21 cellular contexts compared by ENCODE assay signal in genomic region chr22:40641269-40641668, GRCh38. TPM values are rescaled to one million over a fixed set of nuclear protein-coding genes. Genes with fewer than 3 reads are reported as not detected.
"Had no signal": no experiment of that assay in that cellular context is flagged by ENCODE, and none has a peak within 500 bp of the region (broad histone marks: within the 10 kb centered on the region; RNA-seq: fewer than 3 reads in every experiment).

No MANE protein-coding gene starts in this region.

- H3K27ac Mint-ChIP-seq: activated naive CD8-positive, alpha-beta T cell treated with anti-CD3 and anti-CD28 coated beads, Interleukin-2, amount 10 ng/mL, durations not matched to agents 7 days and 5 days; activated T-helper 1 cell treated with anti-CD3 and anti-CD28 coated beads, Interleukin-12 subunit alpha, Interleukin-12 subunit beta, Interleukin-2, Interleukin-4 antibody, amounts not matched to agents 30 ng/mL and 10 ng/mL and 1 ng/mL, durations not matched to agents 14 hours and 24 hours and 36 hours; natural killer cell had no signal

- H3K27me3 ChIP-seq: brain microvascular endothelial cell, transverse colon had no signal

- DNase-seq: activated CD4-positive, alpha-beta T cell treated with anti-CD3 and anti-CD28 coated beads, Interleukin-2, amount 50 U/mL, for 1 hour; activated naive CD4-positive, alpha-beta T cell; activated naive CD8-positive, alpha-beta T cell treated with anti-CD3 and anti-CD28 coated beads, Interleukin-2, amount 10 ng/mL, durations not matched to agents 7 days and 5 days; anterior cingulate cortex; brain microvascular endothelial cell; effector memory CD4-positive, alpha-beta T cell; foreskin melanocyte; kidney; left ventricle myocardium inferior; mesenchymal stem cell; natural killer cell; retina; stimulated activated CD4-positive, alpha-beta T cell treated with anti-CD3 and anti-CD28 coated beads, Interleukin-15, amount 100 ng/mL, for 24 hours; stimulated activated CD4-positive, alpha-beta T cell treated with anti-CD3 and anti-CD28 coated beads, Interleukin-4, amount 100 ng/mL, for 24 hours; stimulated activated naive CD4-positive, alpha-beta T cell treated with Interleukin-2 at 50 U/mL for 16 hours; substantia nigra; transverse colon had no signal

- H3K9me3 ChIP-seq: left ventricle myocardium inferior, transverse colon had no signal

- H3K27me3 Mint-ChIP-seq: central memory CD8-positive, alpha-beta T cell had no signal

- H3K4me3 ChIP-seq: left ventricle myocardium inferior, transverse colon had no signal

- H3K36me3 Mint-ChIP-seq: activated naive CD8-positive, alpha-beta T cell treated with anti-CD3 and anti-CD28 coated beads, Interleukin-2, amount 10 ng/mL, durations not matched to agents 7 days and 5 days; natural killer cell had no signal

- H3K9me3 Mint-ChIP-seq: activated naive CD8-positive, alpha-beta T cell treated with anti-CD3 and anti-CD28 coated beads, Interleukin-2, amount 10 ng/mL, durations not matched to agents 7 days and 5 days; activated T-helper 1 cell treated with anti-CD3 and anti-CD28 coated beads, Interleukin-12 subunit alpha, Interleukin-12 subunit beta, Interleukin-2, Interleukin-4 antibody, amounts not matched to agents 30 ng/mL and 10 ng/mL and 1 ng/mL, durations not matched to agents 14 hours and 24 hours and 36 hours; central memory CD8-positive, alpha-beta T cell; natural killer cell had no signal

- H3K36me3 ChIP-seq: brain microvascular endothelial cell, left ventricle myocardium inferior, transverse colon had no signal

- H3K4me3 Mint-ChIP-seq: activated naive CD8-positive, alpha-beta T cell treated with anti-CD3 and anti-CD28 coated beads, Interleukin-2, amount 10 ng/mL, durations not matched to agents 7 days and 5 days; activated T-helper 1 cell treated with anti-CD3 and anti-CD28 coated beads, Interleukin-12 subunit alpha, Interleukin-12 subunit beta, Interleukin-2, Interleukin-4 antibody, amounts not matched to agents 30 ng/mL and 10 ng/mL and 1 ng/mL, durations not matched to agents 14 hours and 24 hours and 36 hours; central memory CD8-positive, alpha-beta T cell; natural killer cell had no signal

- H3K27ac ChIP-seq: brain microvascular endothelial cell, epithelial cell of prostate, left ventricle myocardium inferior, transverse colon had no signal

- ATAC-seq: natural killer cell had no signal

RNA-seq across cellular contexts. Expression of gene MCHR1, which starts 38.0 kb away (rescaled TPM):
- total RNA-seq: activated CD8-positive, alpha-beta memory T cell treated with anti-CD3 and anti-CD28 coated beads for 36 hours; activated naive CD8-positive, alpha-beta T cell treated with anti-CD3 and anti-CD28 coated beads, Interleukin-2, amount 10 ng/mL, durations not matched to agents 7 days and 5 days; activated T-helper 1 cell treated with anti-CD3 and anti-CD28 coated beads, Interleukin-12 subunit alpha, Interleukin-12 subunit beta, Interleukin-2, Interleukin-4 antibody, amounts not matched to agents 30 ng/mL and 10 ng/mL and 1 ng/mL, durations not matched to agents 14 hours and 24 hours and 36 hours; kidney; natural killer cell had no signal
